24 cellular contexts compared by ENCODE assay signal in the genomic region with DNA sequence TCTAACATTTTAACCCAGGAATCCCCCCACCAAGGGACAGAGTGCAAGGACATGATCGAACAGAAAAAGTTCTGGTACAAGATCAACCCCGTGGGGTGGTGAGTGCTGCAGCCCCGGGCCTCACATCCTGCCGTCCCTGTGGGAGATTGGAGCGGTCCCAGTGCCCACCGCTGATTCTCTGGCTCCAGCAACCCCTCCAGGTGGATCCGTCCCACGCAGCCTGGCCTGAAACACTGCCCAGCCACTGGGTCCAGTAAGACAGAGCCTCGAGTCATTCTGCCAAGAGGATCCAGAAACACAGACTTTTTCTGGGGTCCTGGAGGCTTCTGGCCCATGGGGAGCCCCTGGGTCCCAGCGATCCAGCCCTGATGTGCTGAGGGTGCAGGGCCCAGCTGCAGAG. TPM values are rescaled to one million over a fixed set of nuclear protein-coding genes. Genes with fewer than 3 reads are reported as not detected.
"Had no signal": no experiment of that assay in that cellular context is flagged by ENCODE, and none has a peak within 500 bp of the region (broad histone marks: within the 10 kb centered on the region; RNA-seq: fewer than 3 reads in every experiment).

No MANE protein-coding gene starts in this region.

- H3K4me2 ChIP-seq: KMS-11 had no signal

- FAIRE-seq: K562 had no signal

- H3K4me3 ChIP-seq: K562, SJCRH30 had no signal

- H3K27me3 ChIP-seq: SJCRH30 had no signal

- H3K27ac ChIP-seq: KMS-11, RWPE1, SJCRH30 had no signal

- ATAC-seq: K562, Panc1, SK-N-SH treated with all-trans-retinoic acid at 6 μM for 48 hours had no signal

- H3K9ac ChIP-seq: KMS-11 had no signal

- H3K9me3 ChIP-seq: SJCRH30 had no signal

- DNase-seq: Kasumi-1, MM.1S, NCI-H1092 treated with DMSO at 0.1 percent for 48 hours, NCI-H1436, NCI-H187, NCI-H2029, NCI-H2081 treated with DMSO at 0.1 percent for 48 hours, NCI-H2171, NCI-H226, NCI-H446, NCI-H510A, NCI-H524 treated with DMSO at 0.1 percent for 48 hours, NCI-H69, NCI-H774, SHP77 treated with DMSO at 0.1 percent for 48 hours, SJCRH30 had no signal

- H3K36me3 ChIP-seq: SJCRH30 had no signal

- H3K4me1 ChIP-seq: SJCRH30 had no signal

RNA-seq across cellular contexts. Expression of gene GRIFIN, which starts 29.5 kb away (rescaled TPM):
- total RNA-seq: HT1080, K562, M059J, SJCRH30 had no signal
- polyA plus RNA-seq: IgD-negative memory B cell, K562 had no signal
